Comparison of ENCODE assay signal across 8 cellular contexts in genomic region chr3:160754371-160754854, GRCh38. TPM values are rescaled to one million over a fixed set of nuclear protein-coding genes. Genes with fewer than 3 reads are reported as not detected.
DNase-seq lines count a peak whose midpoint lies in the region; ATAC-seq, FAIRE-seq and TF ChIP-seq lines count a peak whose summit lies in the region.

No MANE protein-coding gene starts in this region.

- ATAC-seq in SK-N-SH treated with all-trans-retinoic acid at 6 μM for 48 hours: peak; percentile 24
- no peak for ATAC-seq in GM18858 (IDR thresholded peaks at IDR 0.05; ENCODE audit: unreplicated experiment)
- no peak for ATAC-seq in HG03159 (IDR thresholded peaks at IDR 0.05; ENCODE audit: unreplicated experiment)

- H3K27ac ChIP-seq in spleen: peak overlapping the region; percentile 83 to 94 (median 92)

- intact Hi-C loops in spleen (cut with DNase I; ENCODE audit: low total_unique reads): loop anchor here (10.0 kb wide), 1 partner anchor 190 kb away; the partner anchor contains the start of gene KPNA4

- no peak for FAIRE-seq in HTR-8/SVneo (lab: Jason Lieb, UNC)

- 1 to 3% (median 1%) methylated on average over 23 to 27 of the region's 27 CpGs for WGBS in spleen, 5 donors

- H3K36me3 ChIP-seq in spleen: no peaks in the 10 kb centered on the region

- TF ChIP-seq CTCF in choroid plexus epithelial cell (conservative IDR thresholded peaks at IDR 0.05; ENCODE audit: low read depth, low read length) (no peak), spleen (IDR thresholded peaks at IDR 0.05 in 8 of 11, conservative IDR thresholded peaks at IDR 0.05 in 3 of 11) (no peak)

- TF ChIP-seq POLR2A in spleen (IDR thresholded peaks at IDR 0.05): no peak

- H3K9me3 ChIP-seq in spleen: no peaks in the 10 kb centered on the region

- DNase-seq in COLO668 (lab: John Stamatoyannopoulos, UW; ENCODE audit: unreplicated experiment) (peak; percentile 61), HTR-8/SVneo (ENCODE audit: insufficient read length, low spot score) (peak; percentile 41), choroid plexus epithelial cell (ENCODE audit: low read depth) (peak; percentile 69), kidney glomerular epithelial cell (lab: John Stamatoyannopoulos, UW) (peak; percentile 27), spleen (no peak)

- peaks cover 0 to 12% (median 0%) of the 10 kb centered on the region in 7 donors for H3K27me3 ChIP-seq in spleen (replicated peaks in 1 of 7)

- H3K4me3 ChIP-seq in choroid plexus epithelial cell (ENCODE audit: low read depth, low read length) (peak overlapping the region; percentile 65), spleen (peak overlapping the region; percentile 60 to 87 (median 74))

- peaks cover 9 to 51% (median 27%) of the 10 kb centered on the region in 6 donors for H3K4me1 ChIP-seq in spleen

TF ChIP-seq in SK-N-SH treated with all-trans-retinoic acid at 6 μM for 48 hours, 23 proteins besides CTCF, POLR2A, EP300 and RAD21:
- TF ChIP-seq OSR1 (CRISPR knock-in tag; IDR thresholded peaks at IDR 0.05): no peak
- TF ChIP-seq, protein P1, sequence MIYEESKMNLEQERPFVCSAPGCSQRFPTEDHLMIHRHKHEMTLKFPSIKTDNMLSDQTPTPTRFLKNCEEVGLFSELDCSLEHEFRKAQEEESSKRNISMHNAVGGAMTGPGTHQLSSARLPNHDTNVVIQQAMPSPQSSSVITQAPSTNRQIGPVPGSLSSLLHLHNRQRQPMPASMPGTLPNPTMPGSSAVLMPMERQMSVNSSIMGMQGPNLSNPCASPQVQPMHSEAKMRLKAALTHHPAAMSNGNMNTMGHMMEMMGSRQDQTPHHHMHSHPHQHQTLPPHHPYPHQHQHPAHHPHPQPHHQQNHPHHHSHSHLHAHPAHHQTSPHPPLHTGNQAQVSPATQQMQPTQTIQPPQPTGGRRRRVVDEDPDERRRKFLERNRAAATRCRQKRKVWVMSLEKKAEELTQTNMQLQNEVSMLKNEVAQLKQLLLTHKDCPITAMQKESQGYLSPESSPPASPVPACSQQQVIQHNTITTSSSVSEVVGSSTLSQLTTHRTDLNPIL (CRISPR knock-in tag; IDR thresholded peaks at IDR 0.05; ENCODE audit: low read depth): no peak
- TF ChIP-seq TOX (CRISPR knock-in tag; IDR thresholded peaks at IDR 0.05; ENCODE audit: borderline replicate concordance): no peak
- TF ChIP-seq CSDC2 (CRISPR knock-in tag; IDR thresholded peaks at IDR 0.05): 0 out of 2 replicates have a peak, but pooled peaks have one; percentile 45
- TF ChIP-seq ESRRG (CRISPR knock-in tag; IDR thresholded peaks at IDR 0.05): no peak
- TF ChIP-seq ZNF8 (CRISPR knock-in tag; IDR thresholded peaks at IDR 0.05): no peak

RNA-seq across cellular contexts. Expression of gene PPM1L, which starts 1.6 kb away (rescaled TPM):
- 10 to 100 TPM in 6 of 7 donors, 1 to 10 TPM in 1; 9.5 to 16.7 (median 12.8) TPM for total RNA-seq in spleen
- polyA plus RNA-seq in spleen: 1 to 10 TPM in 1 of 3 donors, under 1 TPM in 2; 0.63 to 1.4 (median 0.64) TPM
